In the genomic region with DNA sequence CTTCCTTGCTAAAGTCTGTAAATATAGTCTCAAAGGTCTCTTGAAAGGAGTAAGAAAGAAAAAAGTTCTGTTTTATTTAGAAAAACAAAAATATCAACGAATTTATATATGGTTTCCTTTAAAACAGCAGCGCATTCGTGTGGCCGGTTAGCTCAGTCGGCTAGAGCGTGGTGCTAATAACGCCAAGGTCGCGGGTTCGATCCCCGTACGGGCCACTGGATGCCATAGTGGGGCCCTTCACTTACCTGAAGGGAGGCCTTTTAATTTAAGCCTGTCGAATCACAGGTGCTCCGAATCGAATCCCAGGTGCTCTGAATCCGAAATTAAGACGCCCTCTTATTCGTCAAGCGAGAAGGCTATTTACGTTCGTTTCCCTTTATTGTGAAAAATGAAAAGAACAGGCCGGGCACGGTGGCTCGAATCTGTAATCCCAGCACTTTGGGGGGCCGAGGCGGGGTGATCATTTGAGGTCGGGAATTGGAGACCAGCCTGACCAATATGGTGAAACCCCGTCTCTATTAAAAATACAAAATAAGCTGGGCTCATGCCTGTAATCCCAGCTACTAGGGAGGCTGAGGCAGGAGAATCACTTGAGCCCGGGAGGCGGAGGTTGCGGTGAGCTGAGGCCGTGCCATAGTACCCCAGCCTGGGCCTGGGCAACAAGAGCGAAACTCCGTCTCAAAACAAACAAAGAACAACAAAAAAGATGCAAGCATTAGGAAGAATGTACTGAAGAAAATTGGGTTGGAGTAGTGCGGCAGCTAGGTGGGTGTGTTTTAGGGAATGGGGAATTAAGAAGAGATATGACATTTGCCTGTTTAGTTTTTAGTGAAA, we compare ENCODE assay signal across 1 cellular context.
TF ChIP-seq lines count a peak whose summit lies in the region.

No MANE protein-coding gene starts in this region.

TF ChIP-seq in K562, 482 proteins besides CTCF, POLR2A, EP300 and RAD21 (continued from another document and continues in another):
- TF ChIP-seq, protein P1, sequence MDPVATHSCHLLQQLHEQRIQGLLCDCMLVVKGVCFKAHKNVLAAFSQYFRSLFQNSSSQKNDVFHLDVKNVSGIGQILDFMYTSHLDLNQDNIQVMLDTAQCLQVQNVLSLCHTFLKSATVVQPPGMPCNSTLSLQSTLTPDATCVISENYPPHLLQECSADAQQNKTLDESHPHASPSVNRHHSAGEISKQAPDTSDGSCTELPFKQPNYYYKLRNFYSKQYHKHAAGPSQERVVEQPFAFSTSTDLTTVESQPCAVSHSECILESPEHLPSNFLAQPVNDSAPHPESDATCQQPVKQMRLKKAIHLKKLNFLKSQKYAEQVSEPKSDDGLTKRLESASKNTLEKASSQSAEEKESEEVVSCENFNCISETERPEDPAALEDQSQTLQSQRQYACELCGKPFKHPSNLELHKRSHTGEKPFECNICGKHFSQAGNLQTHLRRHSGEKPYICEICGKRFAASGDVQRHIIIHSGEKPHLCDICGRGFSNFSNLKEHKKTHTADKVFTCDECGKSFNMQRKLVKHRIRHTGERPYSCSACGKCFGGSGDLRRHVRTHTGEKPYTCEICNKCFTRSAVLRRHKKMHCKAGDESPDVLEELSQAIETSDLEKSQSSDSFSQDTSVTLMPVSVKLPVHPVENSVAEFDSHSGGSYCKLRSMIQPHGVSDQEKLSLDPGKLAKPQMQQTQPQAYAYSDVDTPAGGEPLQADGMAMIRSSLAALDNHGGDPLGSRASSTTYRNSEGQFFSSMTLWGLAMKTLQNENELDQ (CRISPR knock-in tag; IDR thresholded peaks at IDR 0.05; ENCODE audit: borderline replicate concordance): no peak
- TF ChIP-seq ZNF695 (CRISPR knock-in tag; IDR thresholded peaks at IDR 0.05) (no peak), KHSRP (IDR thresholded peaks at IDR 0.05) (no peak), PHB2 (IDR thresholded peaks at IDR 0.05; ENCODE audit: low read depth) (no peak; the same call in 1 of the 2 replicates), HNRNPL (IDR thresholded peaks at IDR 0.05; ENCODE audit: low read depth, low read length) (no peak), STAG1 (CRISPR knock-in tag; IDR thresholded peaks at IDR 0.05; ENCODE audit: borderline replicate concordance) (no peak), ZNF121 (CRISPR knock-in tag; conservative IDR thresholded peaks at IDR 0.05) (no peak), MCM5 (IDR thresholded peaks at IDR 0.05; ENCODE audit: low read depth) (no peak), RHOXF2B (CRISPR knock-in tag; conservative IDR thresholded peaks at IDR 0.05) (no peak), TAF15 (IDR thresholded peaks at IDR 0.05; ENCODE audit: low read depth, low read length) (no peak), SRF (CRISPR knock-in tag; IDR thresholded peaks at IDR 0.05) (no peak), HCFC1 (IDR thresholded peaks at IDR 0.05; ENCODE audit: low read depth, low read length) (peak; percentile 35; the same call in 1 of the 2 replicates), MECOM (CRISPR knock-in tag; IDR thresholded peaks at IDR 0.05) (no peak), ZNF75A (CRISPR knock-in tag; IDR thresholded peaks at IDR 0.05) (no peak), RUNX1 (IDR thresholded peaks at IDR 0.05; ENCODE audit: low read depth) (no peak), SMAD3 (CRISPR knock-in tag; conservative IDR thresholded peaks at IDR 0.05) (0 out of 2 replicates have a peak, but pooled peaks have one; percentile 10), ZNF146 (CRISPR knock-in tag; IDR thresholded peaks at IDR 0.05; ENCODE audit: unreplicated experiment) (peak; percentile 4), ZNF408 (CRISPR knock-in tag; IDR thresholded peaks at IDR 0.05; ENCODE audit: low read depth) (no peak), YBX1 (IDR thresholded peaks at IDR 0.05) (no peak), SAFB2 (IDR thresholded peaks at IDR 0.05; ENCODE audit: borderline replicate concordance, low read depth, low read length, severe bottlenecking) (no peak), MIER1 (IDR thresholded peaks at IDR 0.05; ENCODE audit: low read depth) (0 out of 2 replicates have a peak, but pooled peaks have one; percentile 59), MBD2 (IDR thresholded peaks at IDR 0.05; ENCODE audit: borderline replicate concordance, low read depth) (no peak), EHMT2 (IDR thresholded peaks at IDR 0.05) (0 out of 2 replicates have a peak, but pooled peaks have one; percentile 7), MYNN (IDR thresholded peaks at IDR 0.05) (0 out of 2 replicates have a peak, but pooled peaks have one; percentile 63), MYNN (CRISPR knock-in tag; IDR thresholded peaks at IDR 0.05) (no peak), ZNF24 (IDR thresholded peaks at IDR 0.05) (peak; percentile 57), DPF2 (IDR thresholded peaks at IDR 0.05) (peak; percentile 46), BRCA1 (IDR thresholded peaks at IDR 0.05) (no peak), BRCA1 (CRISPR knock-in tag; IDR thresholded peaks at IDR 0.05) (no peak), NR2C2 (CRISPR knock-in tag; IDR thresholded peaks at IDR 0.05) (no peak), NR2C2 (tag; IDR thresholded peaks at IDR 0.05) (0 out of 2 replicates have a peak, but pooled peaks have one; percentile 20), ZNF354B (CRISPR knock-in tag; IDR thresholded peaks at IDR 0.05) (no peak), CC2D1A (IDR thresholded peaks at IDR 0.05) (peak; percentile 52; the same call in 1 of the 2 replicates), RBM15 (IDR thresholded peaks at IDR 0.05; ENCODE audit: insufficient read depth, low read length) (no peak), BHLHE40 (IDR thresholded peaks at IDR 0.05; ENCODE audit: low read length) (peak; percentile 25; the same call in 1 of the 2 replicates), ZNF197 (CRISPR knock-in tag; IDR thresholded peaks at IDR 0.05; ENCODE audit: low read depth) (0 out of 2 replicates have a peak, but pooled peaks have one; percentile 61)
- TF ChIP-seq, protein P2, sequence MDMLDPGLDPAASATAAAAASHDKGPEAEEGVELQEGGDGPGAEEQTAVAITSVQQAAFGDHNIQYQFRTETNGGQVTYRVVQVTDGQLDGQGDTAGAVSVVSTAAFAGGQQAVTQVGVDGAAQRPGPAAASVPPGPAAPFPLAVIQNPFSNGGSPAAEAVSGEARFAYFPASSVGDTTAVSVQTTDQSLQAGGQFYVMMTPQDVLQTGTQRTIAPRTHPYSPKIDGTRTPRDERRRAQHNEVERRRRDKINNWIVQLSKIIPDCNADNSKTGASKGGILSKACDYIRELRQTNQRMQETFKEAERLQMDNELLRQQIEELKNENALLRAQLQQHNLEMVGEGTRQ (CRISPR knock-in tag; IDR thresholded peaks at IDR 0.05): no peak
- TF ChIP-seq, protein P3, sequence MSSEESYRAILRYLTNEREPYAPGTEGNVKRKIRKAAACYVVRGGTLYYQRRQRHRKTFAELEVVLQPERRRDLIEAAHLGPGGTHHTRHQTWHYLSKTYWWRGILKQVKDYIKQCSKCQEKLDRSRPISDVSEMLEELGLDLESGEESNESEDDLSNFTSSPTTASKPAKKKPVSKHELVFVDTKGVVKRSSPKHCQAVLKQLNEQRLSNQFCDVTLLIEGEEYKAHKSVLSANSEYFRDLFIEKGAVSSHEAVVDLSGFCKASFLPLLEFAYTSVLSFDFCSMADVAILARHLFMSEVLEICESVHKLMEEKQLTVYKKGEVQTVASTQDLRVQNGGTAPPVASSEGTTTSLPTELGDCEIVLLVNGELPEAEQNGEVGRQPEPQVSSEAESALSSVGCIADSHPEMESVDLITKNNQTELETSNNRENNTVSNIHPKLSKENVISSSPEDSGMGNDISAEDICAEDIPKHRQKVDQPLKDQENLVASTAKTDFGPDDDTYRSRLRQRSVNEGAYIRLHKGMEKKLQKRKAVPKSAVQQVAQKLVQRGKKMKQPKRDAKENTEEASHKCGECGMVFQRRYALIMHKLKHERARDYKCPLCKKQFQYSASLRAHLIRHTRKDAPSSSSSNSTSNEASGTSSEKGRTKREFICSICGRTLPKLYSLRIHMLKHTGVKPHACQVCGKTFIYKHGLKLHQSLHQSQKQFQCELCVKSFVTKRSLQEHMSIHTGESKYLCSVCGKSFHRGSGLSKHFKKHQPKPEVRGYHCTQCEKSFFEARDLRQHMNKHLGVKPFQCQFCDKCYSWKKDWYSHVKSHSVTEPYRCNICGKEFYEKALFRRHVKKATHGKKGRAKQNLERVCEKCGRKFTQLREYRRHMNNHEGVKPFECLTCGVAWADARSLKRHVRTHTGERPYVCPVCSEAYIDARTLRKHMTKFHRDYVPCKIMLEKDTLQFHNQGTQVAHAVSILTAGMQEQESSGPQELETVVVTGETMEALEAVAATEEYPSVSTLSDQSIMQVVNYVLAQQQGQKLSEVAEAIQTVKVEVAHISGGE (CRISPR knock-in tag; IDR thresholded peaks at IDR 0.05): no peak; a peak in 1 of 6 replicates
- TF ChIP-seq, protein P4, sequence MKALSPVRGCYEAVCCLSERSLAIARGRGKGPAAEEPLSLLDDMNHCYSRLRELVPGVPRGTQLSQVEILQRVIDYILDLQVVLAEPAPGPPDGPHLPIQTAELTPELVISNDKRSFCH (CRISPR knock-in tag; IDR thresholded peaks at IDR 0.05): no peak
- TF ChIP-seq, protein P4 (tag; IDR thresholded peaks at IDR 0.05): 0 out of 2 replicates have a peak, but pooled peaks have one; percentile 25
- TF ChIP-seq, protein P5, sequence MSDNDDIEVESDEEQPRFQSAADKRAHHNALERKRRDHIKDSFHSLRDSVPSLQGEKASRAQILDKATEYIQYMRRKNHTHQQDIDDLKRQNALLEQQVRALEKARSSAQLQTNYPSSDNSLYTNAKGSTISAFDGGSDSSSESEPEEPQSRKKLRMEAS (CRISPR knock-in tag; IDR thresholded peaks at IDR 0.05): no peak
- TF ChIP-seq, protein P6, sequence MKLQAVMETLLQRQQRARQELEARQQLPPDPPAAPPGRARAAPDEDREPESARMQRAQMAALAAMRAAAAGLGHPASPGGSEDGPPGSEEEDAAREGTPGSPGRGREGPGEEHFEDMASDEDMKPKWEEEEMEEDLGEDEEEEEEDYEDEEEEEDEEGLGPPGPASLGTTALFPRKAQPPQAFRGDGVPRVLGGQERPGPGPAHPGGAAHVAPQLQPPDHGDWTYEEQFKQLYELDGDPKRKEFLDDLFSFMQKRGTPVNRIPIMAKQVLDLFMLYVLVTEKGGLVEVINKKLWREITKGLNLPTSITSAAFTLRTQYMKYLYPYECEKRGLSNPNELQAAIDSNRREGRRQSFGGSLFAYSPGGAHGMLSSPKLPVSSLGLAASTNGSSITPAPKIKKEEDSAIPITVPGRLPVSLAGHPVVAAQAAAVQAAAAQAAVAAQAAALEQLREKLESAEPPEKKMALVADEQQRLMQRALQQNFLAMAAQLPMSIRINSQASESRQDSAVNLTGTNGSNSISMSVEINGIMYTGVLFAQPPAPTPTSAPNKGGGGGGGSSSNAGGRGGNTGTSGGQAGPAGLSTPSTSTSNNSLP (IDR thresholded peaks at IDR 0.05; ENCODE audit: borderline replicate concordance, low read depth, low read length): peak; percentile 94; the same call in 1 of the 2 replicates
- TF ChIP-seq, protein P7, sequence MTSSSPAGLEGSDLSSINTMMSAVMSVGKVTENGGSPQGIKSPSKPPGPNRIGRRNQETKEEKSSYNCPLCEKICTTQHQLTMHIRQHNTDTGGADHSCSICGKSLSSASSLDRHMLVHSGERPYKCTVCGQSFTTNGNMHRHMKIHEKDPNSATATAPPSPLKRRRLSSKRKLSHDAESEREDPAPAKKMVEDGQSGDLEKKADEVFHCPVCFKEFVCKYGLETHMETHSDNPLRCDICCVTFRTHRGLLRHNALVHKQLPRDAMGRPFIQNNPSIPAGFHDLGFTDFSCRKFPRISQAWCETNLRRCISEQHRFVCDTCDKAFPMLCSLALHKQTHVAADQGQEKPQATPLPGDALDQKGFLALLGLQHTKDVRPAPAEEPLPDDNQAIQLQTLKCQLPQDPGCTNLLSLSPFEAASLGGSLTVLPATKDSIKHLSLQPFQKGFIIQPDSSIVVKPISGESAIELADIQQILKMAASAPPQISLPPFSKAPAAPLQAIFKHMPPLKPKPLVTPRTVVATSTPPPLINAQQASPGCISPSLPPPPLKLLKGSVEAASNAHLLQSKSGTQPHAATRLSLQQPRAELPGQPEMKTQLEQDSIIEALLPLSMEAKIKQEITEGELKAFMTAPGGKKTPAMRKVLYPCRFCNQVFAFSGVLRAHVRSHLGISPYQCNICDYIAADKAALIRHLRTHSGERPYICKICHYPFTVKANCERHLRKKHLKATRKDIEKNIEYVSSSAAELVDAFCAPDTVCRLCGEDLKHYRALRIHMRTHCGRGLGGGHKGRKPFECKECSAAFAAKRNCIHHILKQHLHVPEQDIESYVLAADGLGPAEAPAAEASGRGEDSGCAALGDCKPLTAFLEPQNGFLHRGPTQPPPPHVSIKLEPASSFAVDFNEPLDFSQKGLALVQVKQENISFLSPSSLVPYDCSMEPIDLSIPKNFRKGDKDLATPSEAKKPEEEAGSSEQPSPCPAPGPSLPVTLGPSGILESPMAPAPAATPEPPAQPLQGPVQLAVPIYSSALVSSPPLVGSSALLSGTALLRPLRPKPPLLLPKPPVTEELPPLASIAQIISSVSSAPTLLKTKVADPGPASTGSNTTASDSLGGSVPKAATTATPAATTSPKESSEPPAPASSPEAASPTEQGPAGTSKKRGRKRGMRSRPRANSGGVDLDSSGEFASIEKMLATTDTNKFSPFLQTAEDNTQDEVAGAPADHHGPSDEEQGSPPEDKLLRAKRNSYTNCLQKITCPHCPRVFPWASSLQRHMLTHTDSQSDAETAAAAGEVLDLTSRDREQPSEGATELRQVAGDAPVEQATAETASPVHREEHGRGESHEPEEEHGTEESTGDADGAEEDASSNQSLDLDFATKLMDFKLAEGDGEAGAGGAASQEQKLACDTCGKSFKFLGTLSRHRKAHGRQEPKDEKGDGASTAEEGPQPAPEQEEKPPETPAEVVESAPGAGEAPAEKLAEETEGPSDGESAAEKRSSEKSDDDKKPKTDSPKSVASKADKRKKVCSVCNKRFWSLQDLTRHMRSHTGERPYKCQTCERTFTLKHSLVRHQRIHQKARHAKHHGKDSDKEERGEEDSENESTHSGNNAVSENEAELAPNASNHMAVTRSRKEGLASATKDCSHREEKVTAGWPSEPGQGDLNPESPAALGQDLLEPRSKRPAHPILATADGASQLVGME (CRISPR knock-in tag; IDR thresholded peaks at IDR 0.05): peak; percentile 44; the same call in 1 of the 2 replicates
- TF ChIP-seq, protein P8, sequence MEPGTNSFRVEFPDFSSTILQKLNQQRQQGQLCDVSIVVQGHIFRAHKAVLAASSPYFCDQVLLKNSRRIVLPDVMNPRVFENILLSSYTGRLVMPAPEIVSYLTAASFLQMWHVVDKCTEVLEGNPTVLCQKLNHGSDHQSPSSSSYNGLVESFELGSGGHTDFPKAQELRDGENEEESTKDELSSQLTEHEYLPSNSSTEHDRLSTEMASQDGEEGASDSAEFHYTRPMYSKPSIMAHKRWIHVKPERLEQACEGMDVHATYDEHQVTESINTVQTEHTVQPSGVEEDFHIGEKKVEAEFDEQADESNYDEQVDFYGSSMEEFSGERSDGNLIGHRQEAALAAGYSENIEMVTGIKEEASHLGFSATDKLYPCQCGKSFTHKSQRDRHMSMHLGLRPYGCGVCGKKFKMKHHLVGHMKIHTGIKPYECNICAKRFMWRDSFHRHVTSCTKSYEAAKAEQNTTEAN (CRISPR knock-in tag; IDR thresholded peaks at IDR 0.05): no peak
- TF ChIP-seq, protein P9, sequence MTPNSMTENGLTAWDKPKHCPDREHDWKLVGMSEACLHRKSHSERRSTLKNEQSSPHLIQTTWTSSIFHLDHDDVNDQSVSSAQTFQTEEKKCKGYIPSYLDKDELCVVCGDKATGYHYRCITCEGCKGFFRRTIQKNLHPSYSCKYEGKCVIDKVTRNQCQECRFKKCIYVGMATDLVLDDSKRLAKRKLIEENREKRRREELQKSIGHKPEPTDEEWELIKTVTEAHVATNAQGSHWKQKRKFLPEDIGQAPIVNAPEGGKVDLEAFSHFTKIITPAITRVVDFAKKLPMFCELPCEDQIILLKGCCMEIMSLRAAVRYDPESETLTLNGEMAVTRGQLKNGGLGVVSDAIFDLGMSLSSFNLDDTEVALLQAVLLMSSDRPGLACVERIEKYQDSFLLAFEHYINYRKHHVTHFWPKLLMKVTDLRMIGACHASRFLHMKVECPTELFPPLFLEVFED (CRISPR knock-in tag; conservative IDR thresholded peaks at IDR 0.05): no peak
